1 cellular context compared by ENCODE assay signal in the genomic region with DNA sequence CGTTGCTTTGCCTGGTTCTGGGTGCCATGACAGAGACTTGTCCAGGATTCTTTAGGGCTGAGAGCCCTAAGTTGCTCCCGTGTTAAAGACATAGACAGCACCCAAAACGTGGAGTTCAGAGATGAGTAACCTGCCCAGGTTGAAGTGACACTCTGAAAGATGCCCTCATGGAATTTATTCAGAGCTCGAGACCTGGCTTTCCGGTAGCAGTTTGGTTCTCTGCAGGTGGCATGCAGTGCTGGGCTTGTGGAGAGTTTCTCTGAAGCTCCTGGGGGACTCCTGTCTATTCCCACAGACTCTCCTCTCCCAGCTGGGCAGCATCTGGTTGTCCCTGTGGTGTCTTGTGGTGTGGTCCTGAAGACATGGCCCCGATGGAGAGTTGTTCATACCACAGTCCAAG.
TF ChIP-seq lines count a peak whose summit lies in the region.

No MANE protein-coding gene starts in this region.

TF ChIP-seq in H1, 55 proteins besides CTCF, POLR2A, EP300 and RAD21:
- TF ChIP-seq CREB1 (IDR thresholded peaks at IDR 0.05), result no peak
- no peak for TF ChIP-seq KDM5A (IDR thresholded peaks at IDR 0.05; ENCODE audit: low read length)
- TF ChIP-seq, protein P1, sequence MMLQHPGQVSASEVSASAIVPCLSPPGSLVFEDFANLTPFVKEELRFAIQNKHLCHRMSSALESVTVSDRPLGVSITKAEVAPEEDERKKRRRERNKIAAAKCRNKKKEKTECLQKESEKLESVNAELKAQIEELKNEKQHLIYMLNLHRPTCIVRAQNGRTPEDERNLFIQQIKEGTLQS (IDR thresholded peaks at IDR 0.05; ENCODE audit: insufficient read depth, low read depth, low read length), result no peak
- TF ChIP-seq YY1 (IDR thresholded peaks at IDR 0.05; ENCODE audit: low read depth, low read length), result no peak
- no peak for TF ChIP-seq MAFK (IDR thresholded peaks at IDR 0.05; ENCODE audit: low read depth, low read length)
- TF ChIP-seq USF2 (IDR thresholded peaks at IDR 0.05; ENCODE audit: low read length), result no peak
- TF ChIP-seq, protein P2, sequence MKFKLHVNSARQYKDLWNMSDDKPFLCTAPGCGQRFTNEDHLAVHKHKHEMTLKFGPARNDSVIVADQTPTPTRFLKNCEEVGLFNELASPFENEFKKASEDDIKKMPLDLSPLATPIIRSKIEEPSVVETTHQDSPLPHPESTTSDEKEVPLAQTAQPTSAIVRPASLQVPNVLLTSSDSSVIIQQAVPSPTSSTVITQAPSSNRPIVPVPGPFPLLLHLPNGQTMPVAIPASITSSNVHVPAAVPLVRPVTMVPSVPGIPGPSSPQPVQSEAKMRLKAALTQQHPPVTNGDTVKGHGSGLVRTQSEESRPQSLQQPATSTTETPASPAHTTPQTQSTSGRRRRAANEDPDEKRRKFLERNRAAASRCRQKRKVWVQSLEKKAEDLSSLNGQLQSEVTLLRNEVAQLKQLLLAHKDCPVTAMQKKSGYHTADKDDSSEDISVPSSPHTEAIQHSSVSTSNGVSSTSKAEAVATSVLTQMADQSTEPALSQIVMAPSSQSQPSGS (IDR thresholded peaks at IDR 0.05; ENCODE audit: low read length), result no peak
- no peak for TF ChIP-seq SIRT6 (IDR thresholded peaks at IDR 0.05; ENCODE audit: low read length)
- TF ChIP-seq CHD1 (IDR thresholded peaks at IDR 0.05; ENCODE audit: low read depth, low read length), result no peak
- no peak for TF ChIP-seq TAF1 (IDR thresholded peaks at IDR 0.05; ENCODE audit: low read depth, low read length)
- TF ChIP-seq BCL11A (IDR thresholded peaks at IDR 0.05; ENCODE audit: low read depth in 2 of 2, low read length in 2 of 2), result no peak
- no peak for TF ChIP-seq RFX5 (IDR thresholded peaks at IDR 0.05; ENCODE audit: borderline replicate concordance, low read depth, low read length)
- TF ChIP-seq, protein P3, sequence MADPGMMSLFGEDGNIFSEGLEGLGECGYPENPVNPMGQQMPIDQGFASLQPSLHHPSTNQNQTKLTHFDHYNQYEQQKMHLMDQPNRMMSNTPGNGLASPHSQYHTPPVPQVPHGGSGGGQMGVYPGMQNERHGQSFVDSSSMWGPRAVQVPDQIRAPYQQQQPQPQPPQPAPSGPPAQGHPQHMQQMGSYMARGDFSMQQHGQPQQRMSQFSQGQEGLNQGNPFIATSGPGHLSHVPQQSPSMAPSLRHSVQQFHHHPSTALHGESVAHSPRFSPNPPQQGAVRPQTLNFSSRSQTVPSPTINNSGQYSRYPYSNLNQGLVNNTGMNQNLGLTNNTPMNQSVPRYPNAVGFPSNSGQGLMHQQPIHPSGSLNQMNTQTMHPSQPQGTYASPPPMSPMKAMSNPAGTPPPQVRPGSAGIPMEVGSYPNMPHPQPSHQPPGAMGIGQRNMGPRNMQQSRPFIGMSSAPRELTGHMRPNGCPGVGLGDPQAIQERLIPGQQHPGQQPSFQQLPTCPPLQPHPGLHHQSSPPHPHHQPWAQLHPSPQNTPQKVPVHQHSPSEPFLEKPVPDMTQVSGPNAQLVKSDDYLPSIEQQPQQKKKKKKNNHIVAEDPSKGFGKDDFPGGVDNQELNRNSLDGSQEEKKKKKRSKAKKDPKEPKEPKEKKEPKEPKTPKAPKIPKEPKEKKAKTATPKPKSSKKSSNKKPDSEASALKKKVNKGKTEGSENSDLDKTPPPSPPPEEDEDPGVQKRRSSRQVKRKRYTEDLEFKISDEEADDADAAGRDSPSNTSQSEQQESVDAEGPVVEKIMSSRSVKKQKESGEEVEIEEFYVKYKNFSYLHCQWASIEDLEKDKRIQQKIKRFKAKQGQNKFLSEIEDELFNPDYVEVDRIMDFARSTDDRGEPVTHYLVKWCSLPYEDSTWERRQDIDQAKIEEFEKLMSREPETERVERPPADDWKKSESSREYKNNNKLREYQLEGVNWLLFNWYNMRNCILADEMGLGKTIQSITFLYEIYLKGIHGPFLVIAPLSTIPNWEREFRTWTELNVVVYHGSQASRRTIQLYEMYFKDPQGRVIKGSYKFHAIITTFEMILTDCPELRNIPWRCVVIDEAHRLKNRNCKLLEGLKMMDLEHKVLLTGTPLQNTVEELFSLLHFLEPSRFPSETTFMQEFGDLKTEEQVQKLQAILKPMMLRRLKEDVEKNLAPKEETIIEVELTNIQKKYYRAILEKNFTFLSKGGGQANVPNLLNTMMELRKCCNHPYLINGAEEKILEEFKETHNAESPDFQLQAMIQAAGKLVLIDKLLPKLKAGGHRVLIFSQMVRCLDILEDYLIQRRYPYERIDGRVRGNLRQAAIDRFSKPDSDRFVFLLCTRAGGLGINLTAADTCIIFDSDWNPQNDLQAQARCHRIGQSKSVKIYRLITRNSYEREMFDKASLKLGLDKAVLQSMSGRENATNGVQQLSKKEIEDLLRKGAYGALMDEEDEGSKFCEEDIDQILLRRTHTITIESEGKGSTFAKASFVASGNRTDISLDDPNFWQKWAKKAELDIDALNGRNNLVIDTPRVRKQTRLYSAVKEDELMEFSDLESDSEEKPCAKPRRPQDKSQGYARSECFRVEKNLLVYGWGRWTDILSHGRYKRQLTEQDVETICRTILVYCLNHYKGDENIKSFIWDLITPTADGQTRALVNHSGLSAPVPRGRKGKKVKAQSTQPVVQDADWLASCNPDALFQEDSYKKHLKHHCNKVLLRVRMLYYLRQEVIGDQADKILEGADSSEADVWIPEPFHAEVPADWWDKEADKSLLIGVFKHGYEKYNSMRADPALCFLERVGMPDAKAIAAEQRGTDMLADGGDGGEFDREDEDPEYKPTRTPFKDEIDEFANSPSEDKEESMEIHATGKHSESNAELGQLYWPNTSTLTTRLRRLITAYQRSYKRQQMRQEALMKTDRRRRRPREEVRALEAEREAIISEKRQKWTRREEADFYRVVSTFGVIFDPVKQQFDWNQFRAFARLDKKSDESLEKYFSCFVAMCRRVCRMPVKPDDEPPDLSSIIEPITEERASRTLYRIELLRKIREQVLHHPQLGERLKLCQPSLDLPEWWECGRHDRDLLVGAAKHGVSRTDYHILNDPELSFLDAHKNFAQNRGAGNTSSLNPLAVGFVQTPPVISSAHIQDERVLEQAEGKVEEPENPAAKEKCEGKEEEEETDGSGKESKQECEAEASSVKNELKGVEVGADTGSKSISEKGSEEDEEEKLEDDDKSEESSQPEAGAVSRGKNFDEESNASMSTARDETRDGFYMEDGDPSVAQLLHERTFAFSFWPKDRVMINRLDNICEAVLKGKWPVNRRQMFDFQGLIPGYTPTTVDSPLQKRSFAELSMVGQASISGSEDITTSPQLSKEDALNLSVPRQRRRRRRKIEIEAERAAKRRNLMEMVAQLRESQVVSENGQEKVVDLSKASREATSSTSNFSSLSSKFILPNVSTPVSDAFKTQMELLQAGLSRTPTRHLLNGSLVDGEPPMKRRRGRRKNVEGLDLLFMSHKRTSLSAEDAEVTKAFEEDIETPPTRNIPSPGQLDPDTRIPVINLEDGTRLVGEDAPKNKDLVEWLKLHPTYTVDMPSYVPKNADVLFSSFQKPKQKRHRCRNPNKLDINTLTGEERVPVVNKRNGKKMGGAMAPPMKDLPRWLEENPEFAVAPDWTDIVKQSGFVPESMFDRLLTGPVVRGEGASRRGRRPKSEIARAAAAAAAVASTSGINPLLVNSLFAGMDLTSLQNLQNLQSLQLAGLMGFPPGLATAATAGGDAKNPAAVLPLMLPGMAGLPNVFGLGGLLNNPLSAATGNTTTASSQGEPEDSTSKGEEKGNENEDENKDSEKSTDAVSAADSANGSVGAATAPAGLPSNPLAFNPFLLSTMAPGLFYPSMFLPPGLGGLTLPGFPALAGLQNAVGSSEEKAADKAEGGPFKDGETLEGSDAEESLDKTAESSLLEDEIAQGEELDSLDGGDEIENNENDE (IDR thresholded peaks at IDR 0.05; ENCODE audit: insufficient replicate concordance, low read length), result no peak
- TF ChIP-seq, protein P4, sequence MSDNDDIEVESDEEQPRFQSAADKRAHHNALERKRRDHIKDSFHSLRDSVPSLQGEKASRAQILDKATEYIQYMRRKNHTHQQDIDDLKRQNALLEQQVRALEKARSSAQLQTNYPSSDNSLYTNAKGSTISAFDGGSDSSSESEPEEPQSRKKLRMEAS (IDR thresholded peaks at IDR 0.05), result no peak
- no peak for TF ChIP-seq EZH2 (IDR thresholded peaks at IDR 0.05; ENCODE audit: low read depth, low read length, severe bottlenecking)
- TF ChIP-seq RBBP5 (IDR thresholded peaks at IDR 0.05; ENCODE audit: borderline replicate concordance, low read depth, low read length), result no peak
- TF ChIP-seq GABPA (IDR thresholded peaks at IDR 0.05; ENCODE audit: borderline replicate concordance, insufficient read depth, low read length), result no peak
- no peak for TF ChIP-seq TBP (IDR thresholded peaks at IDR 0.05; ENCODE audit: low read depth, low read length)
